In genomic region chr7:46844486-46844885, GRCh38 we compare ENCODE assay signal across 19 cellular contexts.
"Had no signal": no experiment of that assay in that cellular context is flagged by ENCODE, and none has a peak within 500 bp of the region (broad histone marks: within the 10 kb centered on the region; RNA-seq: fewer than 3 reads in every experiment).

No MANE protein-coding gene starts in this region.

- H3K4me1 ChIP-seq: adrenal gland, esophagus muscularis mucosa, psoas muscle, right lobe of liver, spleen, upper lobe of left lung had no signal

- H3K4me3 ChIP-seq: adrenal gland, esophagus muscularis mucosa, psoas muscle, right lobe of liver, spleen, upper lobe of left lung had no signal

- H3K9me3 ChIP-seq: adrenal gland, esophagus muscularis mucosa, psoas muscle, right lobe of liver, upper lobe of left lung had no signal

- H3K36me3 ChIP-seq: adrenal gland, brain microvascular endothelial cell, esophagus muscularis mucosa, right lobe of liver, spleen, upper lobe of left lung had no signal

- ATAC-seq: activated CD8-positive, alpha-beta T cell treated with anti-CD3 and anti-CD28 coated beads for 36 hours; psoas muscle; right lobe of liver; T-helper 17 cell; WTC11 had no signal

- DNase-seq: activated CD4-positive, alpha-beta T cell treated with anti-CD3 and anti-CD28 coated beads for 4 hours; activated CD8-positive, alpha-beta T cell treated with anti-CD3 and anti-CD28 coated beads for 36 hours; activated effector memory CD4-positive, alpha-beta T cell treated with anti-CD3 and anti-CD28 coated beads, Interleukin-2, amount 50 U/mL, for 16 hours; activated T-cell treated with anti-CD3 and anti-CD28 coated beads, Interleukin-2, amount 50 U/mL, for 48 hours; adrenal gland; brain microvascular endothelial cell; cortex of kidney; effector CD4-positive, alpha-beta T cell; foreskin melanocyte; head of caudate nucleus; immature natural killer cell; midbrain; psoas muscle; right lobe of liver; spleen; T-helper 17 cell; upper lobe of left lung had no signal

- H3K27ac ChIP-seq: adrenal gland, brain microvascular endothelial cell, esophagus muscularis mucosa, psoas muscle, right lobe of liver, spleen, upper lobe of left lung had no signal

- H3K27me3 ChIP-seq: adrenal gland, brain microvascular endothelial cell, esophagus muscularis mucosa, right lobe of liver, spleen, upper lobe of left lung had no signal
